In the genomic region with DNA sequence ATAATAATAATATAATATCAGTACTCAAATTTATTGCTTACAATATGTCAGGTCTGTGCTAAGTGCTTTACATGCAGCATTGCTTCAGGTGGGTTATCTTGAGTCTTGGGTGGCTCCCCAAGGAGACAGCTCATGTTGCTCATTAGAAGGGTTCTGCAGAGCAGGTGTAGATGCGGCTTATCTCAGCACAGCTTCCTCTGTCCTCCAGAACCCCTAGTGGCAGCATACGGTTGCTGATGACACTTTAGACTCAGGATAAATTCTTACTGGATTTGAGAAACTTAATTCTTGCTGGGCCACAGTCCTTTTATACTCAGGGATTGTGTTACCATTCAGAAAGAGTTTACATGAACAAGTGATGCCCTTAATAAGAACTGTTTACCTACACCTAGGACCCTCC, we compare ENCODE assay signal across 8 cellular contexts. TPM values are rescaled to one million over a fixed set of nuclear protein-coding genes. Genes with fewer than 3 reads are reported as not detected.
A peak's percentile ranks its signal among the peaks of the same experiment; 100 is the strongest.
DNase-seq lines count a peak whose midpoint lies in the region; ATAC-seq and TF ChIP-seq lines count a peak whose summit lies in the region.

No MANE protein-coding gene starts in this region.

- H3K4me1 ChIP-seq in CD4-positive, CD25-positive, alpha-beta regulatory T cell (ENCODE audit: control insufficient read depth, insufficient read depth, low read length, poor library complexity, severe bottlenecking) = peaks cover 17% of the 10 kb centered on the region
- H3K4me1 ChIP-seq in SK-N-SH (ENCODE audit: control insufficient read depth in 1 of 2, insufficient read depth in 2 of 2, low read depth in 1 of 2, low read length in 1 of 2) (peaks cover 0 to 5% of the 10 kb centered on the region in 2 experiments; a peak in 2 of 4 replicates), gastroesophageal sphincter (peaks cover 0 to 7% (median 0%) of the 10 kb centered on the region in 3 donors)

- TF ChIP-seq RAD21 in SK-N-SH (IDR thresholded peaks at IDR 0.05; ENCODE audit: low read length) = no peak

- H3K36me3 Mint-ChIP-seq in CD4-positive, CD25-positive, alpha-beta regulatory T cell = peaks cover 21% of the 10 kb centered on the region
- H3K36me3 Mint-ChIP-seq in osteocyte (ENCODE audit: unreplicated experiment) = peaks cover 16% of the 10 kb centered on the region

- peaks cover 9% of the 10 kb centered on the region for H3F3A ChIP-seq in SK-N-SH (replicated peaks; ENCODE audit: insufficient read depth)

- H3K9me3 ChIP-seq in CD4-positive, CD25-positive, alpha-beta regulatory T cell (ENCODE audit: control insufficient read depth in 2 of 2, low read length in 2 of 2) = no peaks in the 10 kb centered on the region
- no peaks in the 10 kb centered on the region for H3K9me3 ChIP-seq in SK-N-SH
- no peaks in the 10 kb centered on the region for H3K9me3 ChIP-seq in gastroesophageal sphincter

- no peaks in the 10 kb centered on the region for H3K9me2 ChIP-seq in SK-N-SH

- TF ChIP-seq EP300 in SK-N-SH (IDR thresholded peaks at IDR 0.05; ENCODE audit: borderline replicate concordance in 1 of 2, low read depth in 1 of 2, low read length in 1 of 2) (no peak), gastroesophageal sphincter (IDR thresholded peaks at IDR 0.05) (no peak)

- TF ChIP-seq POLR2A in gastroesophageal sphincter (IDR thresholded peaks at IDR 0.05) = no peak

- H3K4me1 Mint-ChIP-seq in CD4-positive, CD25-positive, alpha-beta regulatory T cell = peaks cover 31 to 68% (median 42%) of the 10 kb centered on the region in 4 donors
- H3K4me1 Mint-ChIP-seq in osteocyte (ENCODE audit: unreplicated experiment) = peaks cover 23% of the 10 kb centered on the region

- no peak overlapping the region for H3K27ac Mint-ChIP-seq in CD4-positive, CD25-positive, alpha-beta regulatory T cell
- no peak overlapping the region for H3K27ac Mint-ChIP-seq in osteocyte (ENCODE audit: unreplicated experiment)

- peak; percentile 59 for TF ChIP-seq CTCF in GM12873 (IDR thresholded peaks at IDR 0.05; ENCODE audit: insufficient read depth, low read depth, low read length, missing control alignments)
- peak; percentile 26; the same call in 1 of the 2 replicates for TF ChIP-seq CTCF in SK-N-SH (IDR thresholded peaks at IDR 0.05)
- TF ChIP-seq CTCF in fibroblast of villous mesenchyme (IDR thresholded peaks at IDR 0.05; ENCODE audit: insufficient read depth, low read depth, low read length) = peak; percentile 16
- no peak for TF ChIP-seq CTCF in osteocyte (IDR thresholded peaks at IDR 0.05)
- TF ChIP-seq CTCF in gastroesophageal sphincter (IDR thresholded peaks at IDR 0.05) = no peak

- H3K4me2 ChIP-seq in SK-N-SH = no peak overlapping the region

- CTCF ChIA-PET in SK-N-SH (lab: Yijun Ruan, JAX) = interaction anchor here (0.7 to 2.5 kb wide), 6 partner anchors 11 to 552 kb away, joined by 3 to 6 read pairs (median 4); no protein-coding TSS in a partner anchor

- H3K9me3 Mint-ChIP-seq in CD4-positive, CD25-positive, alpha-beta regulatory T cell = peaks cover 0 to 4% (median 0%) of the 10 kb centered on the region in 7 donors
- H3K9me3 Mint-ChIP-seq in osteocyte (ENCODE audit: unreplicated experiment) = peaks cover 7% of the 10 kb centered on the region

- peak overlapping the region in 1 of 4 donors; percentile 31 for H3K4me3 Mint-ChIP-seq in CD4-positive, CD25-positive, alpha-beta regulatory T cell
- H3K4me3 Mint-ChIP-seq in osteocyte (ENCODE audit: unreplicated experiment) = no peak overlapping the region

- DNase-seq in CD4-positive, CD25-positive, alpha-beta regulatory T cell = peak in 1 of 3 donors; percentile 44
- peak; percentile 39 for DNase-seq in SK-N-SH
- DNase-seq in fibroblast of villous mesenchyme (ENCODE audit: low read depth) = no peak
- no peak for DNase-seq in osteocyte (ENCODE audit: extremely low spot score, unreplicated experiment)

- peak; percentile 60 to 62 for ATAC-seq in CD4-positive, CD25-positive, alpha-beta regulatory T cell (ENCODE audit: low read depth in 2 of 2)
- ATAC-seq in GM18868 (IDR thresholded peaks at IDR 0.05; ENCODE audit: unreplicated experiment) = no peak
- ATAC-seq in HG02588 (IDR thresholded peaks at IDR 0.05; ENCODE audit: unreplicated experiment) = no peak
- no peak for ATAC-seq in gastroesophageal sphincter

- no peak overlapping the region for H2AFZ ChIP-seq in SK-N-SH (ENCODE audit: low read depth)

- peaks cover 99% of the 10 kb centered on the region for H3K79me2 ChIP-seq in SK-N-SH (ENCODE audit: insufficient read depth)

- POLR2A ChIA-PET in SK-N-SH (lab: Yijun Ruan, JAX) = no interaction called here

- no peaks in the 10 kb centered on the region for H3K27me3 ChIP-seq in CD4-positive, CD25-positive, alpha-beta regulatory T cell (ENCODE audit: control insufficient read depth, insufficient read depth, low read length)
- H3K27me3 ChIP-seq in SK-N-SH (ENCODE audit: insufficient read depth) (no peaks in the 10 kb centered on the region), gastroesophageal sphincter (no peaks in the 10 kb centered on the region)

- H3K27me3 Mint-ChIP-seq in CD4-positive, CD25-positive, alpha-beta regulatory T cell = no peaks in the 10 kb centered on the region
- H3K27me3 Mint-ChIP-seq in osteocyte (ENCODE audit: unreplicated experiment) = no peaks in the 10 kb centered on the region

- no peak overlapping the region for H3K27ac ChIP-seq in CD4-positive, CD25-positive, alpha-beta regulatory T cell (ENCODE audit: insufficient read depth, low read length, poor library complexity, severe bottlenecking)
- H3K27ac ChIP-seq in SK-N-SH (ENCODE audit: low read depth in 2 of 2, low read length in 1 of 2) (no peak overlapping the region), gastroesophageal sphincter (no peak overlapping the region)

- peaks cover 65% of the 10 kb centered on the region for H4K20me1 ChIP-seq in SK-N-SH (ENCODE audit: insufficient read depth)

- H3K4me3 ChIP-seq in CD4-positive, CD25-positive, alpha-beta regulatory T cell (ENCODE audit: low read depth, low read length) = no peak overlapping the region
- H3K4me3 ChIP-seq in SK-N-SH (ENCODE audit: low read depth in 2 of 2, low read length in 1 of 2) (no peak overlapping the region), fibroblast of villous mesenchyme (ENCODE audit: low read depth, low read length) (no peak overlapping the region), gastroesophageal sphincter (no peak overlapping the region)

- no peak overlapping the region for H3K9ac ChIP-seq in SK-N-SH

- WGBS in SK-N-SH (ENCODE audit: low lambda C conversion rate) = 88% methylated on average over 2 of the region's 2 CpGs
- WGBS in gastroesophageal sphincter (ENCODE audit: low coverage in 1 of 2), 2 donors = 71 to 87% methylated on average over 1 to 2 of the region's 2 CpGs

- peaks cover 17% of the 10 kb centered on the region for H3K36me3 ChIP-seq in CD4-positive, CD25-positive, alpha-beta regulatory T cell (ENCODE audit: control insufficient read depth, insufficient read depth, low read length)
- H3K36me3 ChIP-seq in SK-N-SH (replicated peaks in 1 of 2; ENCODE audit: control insufficient read depth in 1 of 2, insufficient read depth in 2 of 2, low read length in 1 of 2) (peaks cover 14 to 44% of the 10 kb centered on the region in 2 experiments), gastroesophageal sphincter (peaks cover 0 to 25% of the 10 kb centered on the region in 2 donors)

TF ChIP-seq in SK-N-SH, 30 proteins besides CTCF, POLR2A, EP300 and RAD21:
- TF ChIP-seq NFIC (IDR thresholded peaks at IDR 0.05; ENCODE audit: borderline replicate concordance) (no peak), RCOR1 (IDR thresholded peaks at IDR 0.05; ENCODE audit: low read length) (no peak), MXI1 (IDR thresholded peaks at IDR 0.05; ENCODE audit: low read depth, low read length) (no peak)

RNA-seq across cellular contexts. Expression of gene COG3, which starts 8.9 kb away (rescaled TPM):
- 48.9 TPM for total RNA-seq in CD4-positive, CD25-positive, alpha-beta regulatory T cell
- polyA plus RNA-seq in CD4-positive, CD25-positive, alpha-beta regulatory T cell = 10 to 100 TPM; 18.0 to 34.8 (median 29.3) TPM
- 25.6 and 58.9 TPM in 2 replicates for polyA plus RNA-seq in SK-N-SH (2012; rRNA removed)
- polyA plus RNA-seq in SK-N-SH (2012; cell fraction: cytosol; rRNA removed) = 20.8 and 27.4 TPM in 2 replicates
- polyA plus RNA-seq in SK-N-SH (2012; cell fraction: nucleus; rRNA removed) = 53.1 and 53.7 TPM in 2 replicates
- total RNA-seq in fibroblast of villous mesenchyme (39.6 and 41.0 TPM in 2 replicates), osteocyte (27.4 and 31.0 TPM in 2 replicates), gastroesophageal sphincter (10 to 100 TPM; 19.4 to 30.0 (median 21.3) TPM)

RNA-seq across cellular contexts. Expression of gene SLC25A30, which starts 55.5 kb away (rescaled TPM):
- 22.9 TPM for total RNA-seq in CD4-positive, CD25-positive, alpha-beta regulatory T cell
- polyA plus RNA-seq in CD4-positive, CD25-positive, alpha-beta regulatory T cell = 1 to 10 TPM in 3 of 4 donors, under 1 TPM in 1; 0.41 to 2.8 (median 1.6) TPM
- polyA plus RNA-seq in SK-N-SH (2012; rRNA removed) = 9.6 and 13.9 TPM in 2 replicates
- 11.8 and 13.8 TPM in 2 replicates for polyA plus RNA-seq in SK-N-SH (2012; cell fraction: cytosol; rRNA removed)
- 7.0 and 14.1 TPM in 2 replicates for polyA plus RNA-seq in SK-N-SH (2012; cell fraction: nucleus; rRNA removed)
- total RNA-seq in fibroblast of villous mesenchyme (18.0 and 24.2 TPM in 2 replicates), osteocyte (8.9 and 12.0 TPM in 2 replicates), gastroesophageal sphincter (10 to 100 TPM in 3 of 4 donors, 1 to 10 TPM in 1; 7.4 to 16.3 (median 13.1) TPM)

Comparison
In these comparisons a context has a peak if more than half of its experiments do, and no peak if none do; other contexts are left out.
1. ATAC-seq: peak in CD4-positive, CD25-positive, alpha-beta regulatory T cell (2 of 2); none in GM18868 (single experiment), HG02588 (single experiment) and gastroesophageal sphincter (single experiment).
2. CTCF ChIP-seq: peak in GM12873 (single experiment), SK-N-SH (single experiment) and fibroblast of villous mesenchyme (single experiment); none in osteocyte (single experiment) and gastroesophageal sphincter (0 of 4).